ENCODE assay signal across 33 cellular contexts in the genomic region with DNA sequence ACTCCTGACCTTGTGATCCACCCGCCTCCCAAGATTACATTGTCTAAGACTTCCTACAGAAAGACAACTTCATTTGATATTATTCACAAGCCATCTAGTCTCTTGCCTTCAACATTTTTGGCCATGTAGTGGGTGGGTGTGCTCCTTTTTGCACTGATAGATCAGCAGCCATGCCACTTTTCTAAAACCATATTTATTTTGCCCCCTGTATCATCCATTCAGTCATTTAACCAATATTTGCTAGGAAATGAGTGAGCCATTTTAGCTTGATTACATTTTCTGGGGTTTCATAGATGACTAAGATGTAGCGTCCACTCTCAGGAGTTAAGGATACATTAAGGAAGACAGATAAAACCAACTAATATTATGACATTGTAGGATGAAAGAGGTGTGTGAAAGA.
"Had no signal": no experiment of that assay in that cellular context is flagged by ENCODE, and none has a peak within 500 bp of the region (broad histone marks: within the 10 kb centered on the region; RNA-seq: fewer than 3 reads in every experiment).

No MANE protein-coding gene starts in this region.

- H3K9me3 ChIP-seq: adrenal gland, body of pancreas had no signal

- H3K4me3 ChIP-seq: adrenal gland, body of pancreas, cardiac muscle cell had no signal

- H3K36me3 ChIP-seq: adrenal gland, cardiac muscle cell had no signal

- DNase-seq: activated B cell treated with CpG ODN at 0.5 μM for 24 hours; activated CD4-positive, alpha-beta memory T cell treated with anti-CD3 and anti-CD28 coated beads for 36 hours; activated CD4-positive, alpha-beta T cell treated with anti-CD3 and anti-CD28 coated beads for 4 hours; activated CD4-positive, alpha-beta T cell treated with anti-CD3 and anti-CD28 coated beads, Interleukin-2, amount 10 ng/mL, durations not matched to agents 24 days and 14 days; activated CD4-positive, alpha-beta T cell treated with anti-CD3 and anti-CD28 coated beads, Interleukin-2, amount 50 U/mL, for 1 hour; activated CD4-positive, alpha-beta T cell treated with anti-CD3 and anti-CD28 coated beads, Interleukin-2, amount 50 U/mL, for 4 hours; activated CD4-positive, CD25-positive, alpha-beta regulatory T cell treated with anti-CD3 and anti-CD28 coated beads, Interleukin-2, amount 50 U/mL, for 72 hours; activated CD8-positive, alpha-beta memory T cell treated with anti-CD3 and anti-CD28 coated beads, Interleukin-2, amount 50 U/mL, for 4 hours; activated CD8-positive, alpha-beta T cell treated with anti-CD3 and anti-CD28 coated beads for 36 hours; activated effector memory CD4-positive, alpha-beta T cell treated with anti-CD3 and anti-CD28 coated beads, Interleukin-2, amount 50 U/mL, for 16 hours; activated gamma-delta T cell treated with Interleukin-2 at 50 U/mL for 16 hours; activated naive CD4-positive, alpha-beta T cell; activated naive CD4-positive, alpha-beta T cell treated with anti-CD3 and anti-CD28 coated beads for 36 hours; activated naive CD4-positive, alpha-beta T cell treated with anti-CD3 and anti-CD28 coated beads, Interleukin-2, amount 50 U/mL, for 16 hours; activated naive CD8-positive, alpha-beta T cell treated with anti-CD3 and anti-CD28 coated beads for 36 hours; activated T-cell treated with anti-CD3 and anti-CD28 coated beads for 4 hours; activated T-cell treated with anti-CD3 and anti-CD28 coated beads, Interleukin-2, amount 50 U/mL, for 1 hour; activated T-cell treated with anti-CD3 and anti-CD28 coated beads, Interleukin-2, amount 50 U/mL, for 4 hours; activated T-cell treated with anti-CD3 and anti-CD28 coated beads, Interleukin-2, amount 50 U/mL, for 72 hours; adrenal gland; amniotic stem cell; aorta; body of pancreas; caudate nucleus; T-helper 1 cell; T-helper 2 cell; T-helper 9 cell had no signal

- ATAC-seq: activated CD8-positive, alpha-beta T cell treated with anti-CD3 and anti-CD28 coated beads for 36 hours; activated naive CD4-positive, alpha-beta T cell treated with anti-CD3 and anti-CD28 coated beads, Interleukin-2, amount 50 U/mL, for 72 hours; activated T-cell treated with anti-CD3 and anti-CD28 coated beads, Interleukin-2, amount 50 U/mL, for 4 hours; activated T-cell treated with anti-CD3 and anti-CD28 coated beads, Interleukin-2, amount 50 U/mL, for 72 hours; activated T-helper 17 cell treated with anti-CD3 and anti-CD28 coated beads, Interleukin-2, amount 50 U/mL, for 72 hours; body of pancreas had no signal

- H3K27ac ChIP-seq: adrenal gland, body of pancreas, cardiac muscle cell, VCaP had no signal

- H3K4me1 ChIP-seq: adrenal gland, body of pancreas had no signal

- FAIRE-seq: bronchial epithelial cell, TTC549 had no signal

- H3K27me3 ChIP-seq: adrenal gland, body of pancreas, cardiac muscle cell had no signal
